19 cellular contexts compared by ENCODE assay signal in the genomic region with DNA sequence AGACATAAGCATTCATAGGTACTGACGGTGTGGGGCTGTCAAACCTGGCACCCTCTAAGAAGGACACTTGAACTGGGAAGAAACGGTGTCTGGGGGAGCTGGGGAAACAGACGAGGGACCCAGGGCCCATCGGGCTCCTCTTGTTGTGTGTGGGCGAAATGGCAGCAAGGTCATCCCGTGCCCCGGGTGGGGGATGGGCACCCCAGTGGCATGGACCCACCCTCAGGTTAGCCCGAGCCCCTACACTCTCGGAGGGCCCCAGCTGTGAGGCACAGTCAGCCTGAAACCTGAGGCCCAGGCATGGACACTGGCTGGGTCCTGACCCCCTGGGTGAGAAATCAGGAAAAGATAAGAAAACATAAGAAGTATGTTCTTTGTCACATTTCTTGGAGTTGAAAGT. TPM values are rescaled to one million over a fixed set of nuclear protein-coding genes. Genes with fewer than 3 reads are reported as not detected.
DNase-seq lines count a peak whose midpoint lies in the region; ATAC-seq and TF ChIP-seq lines count a peak whose summit lies in the region.
"Had no signal": no experiment of that assay in that cellular context is flagged by ENCODE, and none has a peak within 500 bp of the region (broad histone marks: within the 10 kb centered on the region; RNA-seq: fewer than 3 reads in every experiment).

No MANE protein-coding gene starts in this region.

- no peak overlapping the region for H3K27ac ChIP-seq in foreskin keratinocyte
- H3K27ac ChIP-seq: 22Rv1, A549 had no signal

- H3K4me3 Mint-ChIP-seq in glutamatergic neuron (ENCODE audit: unreplicated experiment): no peak overlapping the region
- no peak overlapping the region for H3K4me3 Mint-ChIP-seq in stimulated activated effector memory CD8-positive, alpha-beta T cell treated with anti-CD3 and anti-CD28 coated beads, Interleukin-12 subunit alpha, Interleukin-12 subunit beta, amount 100 ng/mL, for 72 hours
- H3K4me3 Mint-ChIP-seq in activated CD4-positive, alpha-beta memory T cell treated with anti-CD3 and anti-CD28 coated beads for 36 hours: no peak overlapping the region
- H3K4me3 Mint-ChIP-seq: CD8-positive, alpha-beta T cell; HFFc6 had no signal

- CTCF ChIA-PET in activated CD4-positive, alpha-beta memory T cell treated with anti-CD3 and anti-CD28 coated beads for 36 hours (lab: Charles Lee): interaction anchor here (1.0 to 18.9 kb wide), 10 partner anchors 5 to 170 kb away, joined by 3 to 394 read pairs (median 6); no protein-coding TSS in a partner anchor

- H3K4me1 ChIP-seq in foreskin keratinocyte: no peaks in the 10 kb centered on the region

- peaks cover 33% of the 10 kb centered on the region for H3K4me1 Mint-ChIP-seq in glutamatergic neuron (ENCODE audit: low read depth, unreplicated experiment)
- H3K4me1 Mint-ChIP-seq in stimulated activated effector memory CD8-positive, alpha-beta T cell treated with anti-CD3 and anti-CD28 coated beads, Interleukin-12 subunit alpha, Interleukin-12 subunit beta, amount 100 ng/mL, for 72 hours: peaks cover 19% of the 10 kb centered on the region
- H3K4me1 Mint-ChIP-seq in activated CD4-positive, alpha-beta memory T cell treated with anti-CD3 and anti-CD28 coated beads for 36 hours (ENCODE audit: low read depth): no peaks in the 10 kb centered on the region

- no peak overlapping the region for H3K27ac Mint-ChIP-seq in glutamatergic neuron (ENCODE audit: unreplicated experiment)
- peak overlapping the region; percentile 63 for H3K27ac Mint-ChIP-seq in stimulated activated effector memory CD8-positive, alpha-beta T cell treated with anti-CD3 and anti-CD28 coated beads, Interleukin-12 subunit alpha, Interleukin-12 subunit beta, amount 100 ng/mL, for 72 hours
- H3K27ac Mint-ChIP-seq in activated CD4-positive, alpha-beta memory T cell treated with anti-CD3 and anti-CD28 coated beads for 36 hours: no peak overlapping the region
- H3K27ac Mint-ChIP-seq: CD8-positive, alpha-beta T cell; HFFc6 had no signal

- H3K9me3 Mint-ChIP-seq in glutamatergic neuron (ENCODE audit: unreplicated experiment): peaks cover 14% of the 10 kb centered on the region
- no peaks in the 10 kb centered on the region for H3K9me3 Mint-ChIP-seq in stimulated activated effector memory CD8-positive, alpha-beta T cell treated with anti-CD3 and anti-CD28 coated beads, Interleukin-12 subunit alpha, Interleukin-12 subunit beta, amount 100 ng/mL, for 72 hours
- no peaks in the 10 kb centered on the region for H3K9me3 Mint-ChIP-seq in activated CD4-positive, alpha-beta memory T cell treated with anti-CD3 and anti-CD28 coated beads for 36 hours
- H3K9me3 Mint-ChIP-seq: CD8-positive, alpha-beta T cell; HFFc6 had no signal

- POLR2A ChIA-PET in activated CD4-positive, alpha-beta memory T cell treated with anti-CD3 and anti-CD28 coated beads for 36 hours (lab: Charles Lee): no interaction called here

- H3K27me3 ChIP-seq in foreskin keratinocyte: no peaks in the 10 kb centered on the region

- no peak for ATAC-seq in left cardiac atrium
- ATAC-seq in stimulated activated effector memory CD8-positive, alpha-beta T cell treated with anti-CD3 and anti-CD28 coated beads, Interleukin-12 subunit alpha, Interleukin-12 subunit beta, amount 100 ng/mL, for 72 hours: no peak
- ATAC-seq in foreskin keratinocyte: no peak
- ATAC-seq: CD8-positive, alpha-beta T cell; HCT116; HepG2 had no signal

- peaks cover 13% of the 10 kb centered on the region for H3K27me3 Mint-ChIP-seq in glutamatergic neuron (ENCODE audit: unreplicated experiment)
- H3K27me3 Mint-ChIP-seq in activated CD4-positive, alpha-beta memory T cell treated with anti-CD3 and anti-CD28 coated beads for 36 hours: no peaks in the 10 kb centered on the region

- DNase-seq in left cardiac atrium: peak; percentile 20
- DNase-seq in cardiac septum (ENCODE audit: low spot score): no peak
- DNase-seq in glutamatergic neuron: peak; percentile 15
- DNase-seq in stimulated activated effector memory CD8-positive, alpha-beta T cell treated with anti-CD3 and anti-CD28 coated beads, Interleukin-12 subunit alpha, Interleukin-12 subunit beta, amount 100 ng/mL, for 72 hours (ENCODE audit: low spot score in 2 of 2): no peak
- no peak for DNase-seq in activated CD4-positive, alpha-beta memory T cell treated with anti-CD3 and anti-CD28 coated beads for 36 hours
- DNase-seq in foreskin keratinocyte: no peak
- no peak for DNase-seq in NCI-H2227 (lab: John Stamatoyannopoulos, UW; ENCODE audit: unreplicated experiment)
- DNase-seq: AML-193; Calu3; CD8-positive, alpha-beta T cell; DMS79 treated with DMSO at 0.1 percent for 48 hours; GF-D8; GOT3; H7; HFFc6 had no signal

- TF ChIP-seq CTCF in glutamatergic neuron (IDR thresholded peaks at IDR 0.05; ENCODE audit: partially characterized antibody, unreplicated experiment) (no peak), foreskin keratinocyte (conservative IDR thresholded peaks at IDR 0.05) (no peak)

- no peaks in the 10 kb centered on the region for H3K36me3 Mint-ChIP-seq in glutamatergic neuron (ENCODE audit: unreplicated experiment)
- H3K36me3 Mint-ChIP-seq in stimulated activated effector memory CD8-positive, alpha-beta T cell treated with anti-CD3 and anti-CD28 coated beads, Interleukin-12 subunit alpha, Interleukin-12 subunit beta, amount 100 ng/mL, for 72 hours: peaks cover 48% of the 10 kb centered on the region
- H3K36me3 Mint-ChIP-seq in activated CD4-positive, alpha-beta memory T cell treated with anti-CD3 and anti-CD28 coated beads for 36 hours: peaks cover 3% of the 10 kb centered on the region

- intact Hi-C loops in left cardiac atrium (cut with DNase I): no loop called here
- intact Hi-C loops in cardiac septum (cut with DNase I): no loop called here
- intact Hi-C loops in activated CD4-positive, alpha-beta memory T cell treated with anti-CD3 and anti-CD28 coated beads for 36 hours (cut with micrococcal nuclease): no loop called here

RNA-seq across cellular contexts. Expression of gene MYO18A, which starts 57.1 kb away (rescaled TPM):
- total RNA-seq in left cardiac atrium: 100 to 1,000 TPM; 179 to 190 TPM
- total RNA-seq in cardiac septum: 317 TPM
- 465 TPM for total RNA-seq in glutamatergic neuron (ENCODE audit: unreplicated experiment)
- 10 to 100 TPM; 46.3 to 47.1 TPM for total RNA-seq in activated CD4-positive, alpha-beta memory T cell treated with anti-CD3 and anti-CD28 coated beads for 36 hours
- total RNA-seq in foreskin keratinocyte: 56.2 and 67.4 TPM in 2 replicates
- polyA plus RNA-seq in foreskin keratinocyte: 43.6 and 47.5 TPM in 2 replicates

Comparison
In these comparisons a context has a peak if more than half of its experiments do, and no peak if none do; other contexts are left out.
1. DNase-seq: peak in left cardiac atrium (single experiment) and glutamatergic neuron (single experiment); none in cardiac septum (single experiment), stimulated activated effector memory CD8-positive, alpha-beta T cell treated with anti-CD3 and anti-CD28 coated beads, Interleukin-12 subunit alpha, Interleukin-12 subunit beta, amount 100 ng/mL, for 72 hours (0 of 2), activated CD4-positive, alpha-beta memory T cell treated with anti-CD3 and anti-CD28 coated beads for 36 hours (single experiment), foreskin keratinocyte (0 of 2) and NCI-H2227 (single experiment).